9 cellular contexts compared by ENCODE assay signal in genomic region chr18:3455090-3455640, GRCh38. TPM values are rescaled to one million over a fixed set of nuclear protein-coding genes. Genes with fewer than 3 reads are reported as not detected.
DNase-seq lines count a peak whose midpoint lies in the region; ATAC-seq and TF ChIP-seq lines count a peak whose summit lies in the region.
"Had no signal": no experiment of that assay in that cellular context is flagged by ENCODE, and none has a peak within 500 bp of the region (broad histone marks: within the 10 kb centered on the region; RNA-seq: fewer than 3 reads in every experiment).

No MANE protein-coding gene starts in this region.

- peak in 1 of 12 donors; percentile 23 for TF ChIP-seq CTCF in heart left ventricle (IDR thresholded peaks at IDR 0.05)
- peak in 1 of 2 experiments; percentile 15 for TF ChIP-seq CTCF in brain (conservative IDR thresholded peaks at IDR 0.05)
- TF ChIP-seq CTCF in lower lobe of right lung (IDR thresholded peaks at IDR 0.05), result no peak
- TF ChIP-seq CTCF in uterus (IDR thresholded peaks at IDR 0.05), result no peak
- TF ChIP-seq CTCF in BE2C (IDR thresholded peaks at IDR 0.05; ENCODE audit: low read depth, low read length), result no peak

- H3K27me3 ChIP-seq in heart left ventricle, result no peaks in the 10 kb centered on the region
- no peaks in the 10 kb centered on the region for H3K27me3 ChIP-seq in lower lobe of right lung (ENCODE audit: low read depth)
- no peaks in the 10 kb centered on the region for H3K27me3 ChIP-seq in uterus
- H3K27me3 ChIP-seq in BE2C, result peaks cover 6% of the 10 kb centered on the region

- ATAC-seq in heart left ventricle, result no peak
- no peak for ATAC-seq in Right ventricle myocardium inferior
- no peak for ATAC-seq in lower lobe of right lung
- no peak for ATAC-seq in stimulated activated naive B cell treated with anti-CD40 and anti-IgM and Interleukin-4, amounts not matched to agents 10 μg/mL and 1 μg/mL and 100 μg/mL, for 72 hours (replicated peaks)

- peaks cover 0 to 21% (median 5%) of the 10 kb centered on the region in 5 experiments for H3K9me3 Mint-ChIP-seq in brain
- no peaks in the 10 kb centered on the region for H3K9me3 Mint-ChIP-seq in stimulated activated naive B cell treated with anti-CD40 and anti-IgM and Interleukin-4, amounts not matched to agents 10 μg/mL and 1 μg/mL and 100 μg/mL, for 72 hours

- DNase-seq in heart left ventricle, result no peak
- DNase-seq in Right ventricle myocardium inferior (ENCODE audit: missing footprints), result no peak
- no peak for DNase-seq in lower lobe of right lung
- DNase-seq in uterus, result no peak
- DNase-seq in BE2C, result no peak
- DNase-seq in stimulated activated naive B cell treated with anti-CD40 and anti-IgM and Interleukin-4, amounts not matched to agents 10 μg/mL and 1 μg/mL and 100 μg/mL, for 72 hours, result no peak
- no peak for DNase-seq in DMS79 treated with DMSO at 0.1 percent for 48 hours (lab: John Stamatoyannopoulos, UW)

- H3K4me1 ChIP-seq in heart left ventricle (peaks cover 0 to 57% (median 20%) of the 10 kb centered on the region in 12 donors), lower lobe of right lung (peaks cover 55% of the 10 kb centered on the region), uterus (peaks cover 8 to 10% of the 10 kb centered on the region in 2 donors), BE2C (no peaks in the 10 kb centered on the region)

- H3K27ac Mint-ChIP-seq in brain, result peak overlapping the region in 4 of 5 experiments; percentile 82 to 100 (median 96)
- no peak overlapping the region for H3K27ac Mint-ChIP-seq in stimulated activated naive B cell treated with anti-CD40 and anti-IgM and Interleukin-4, amounts not matched to agents 10 μg/mL and 1 μg/mL and 100 μg/mL, for 72 hours

- TF ChIP-seq POLR2A in heart left ventricle (IDR thresholded peaks at IDR 0.05) (no peak), uterus (IDR thresholded peaks at IDR 0.05) (no peak)

- peaks cover 70% of the 10 kb centered on the region for H3K4me1 Mint-ChIP-seq in brain
- H3K4me1 Mint-ChIP-seq in stimulated activated naive B cell treated with anti-CD40 and anti-IgM and Interleukin-4, amounts not matched to agents 10 μg/mL and 1 μg/mL and 100 μg/mL, for 72 hours, result peaks cover 24 to 39% of the 10 kb centered on the region in 2 donors

- H3K36me3 ChIP-seq in heart left ventricle, result peaks cover 0 to 41% (median 31%) of the 10 kb centered on the region in 9 donors
- H3K36me3 ChIP-seq in lower lobe of right lung, result peaks cover 32% of the 10 kb centered on the region
- no peaks in the 10 kb centered on the region for H3K36me3 ChIP-seq in uterus
- H3K36me3 ChIP-seq in BE2C, result no peaks in the 10 kb centered on the region

- peaks cover 27% of the 10 kb centered on the region for H3K27me3 Mint-ChIP-seq in brain
- H3K27me3 Mint-ChIP-seq in stimulated activated naive B cell treated with anti-CD40 and anti-IgM and Interleukin-4, amounts not matched to agents 10 μg/mL and 1 μg/mL and 100 μg/mL, for 72 hours, result no peaks in the 10 kb centered on the region

- H3K9me3 ChIP-seq in heart left ventricle, result no peaks in the 10 kb centered on the region
- H3K9me3 ChIP-seq in lower lobe of right lung, result no peaks in the 10 kb centered on the region
- no peaks in the 10 kb centered on the region for H3K9me3 ChIP-seq in uterus
- no peaks in the 10 kb centered on the region for H3K9me3 ChIP-seq in BE2C

- H3K27ac ChIP-seq in heart left ventricle (peak overlapping the region in 7 of 12 donors; percentile 96 to 100 (median 98)), lower lobe of right lung (peak overlapping the region; percentile 99), uterus (peak overlapping the region; percentile 98)
- H3K27ac ChIP-seq: WERI-Rb-1 had no signal

- WGBS in heart left ventricle, 4 donors, result 41 to 51% (median 45%) methylated on average over 3 of the region's 3 CpGs

- peak overlapping the region; percentile 93 to 96 (median 95) for H3K4me3 Mint-ChIP-seq in brain
- no peak overlapping the region for H3K4me3 Mint-ChIP-seq in stimulated activated naive B cell treated with anti-CD40 and anti-IgM and Interleukin-4, amounts not matched to agents 10 μg/mL and 1 μg/mL and 100 μg/mL, for 72 hours

- H3K4me3 ChIP-seq in heart left ventricle (peak overlapping the region in 6 of 12 donors; percentile 67 to 93 (median 82)), lower lobe of right lung (no peak overlapping the region), uterus (peak overlapping the region in 1 of 2 donors; percentile 60), BE2C (ENCODE audit: low read depth, low read length) (no peak overlapping the region)

- intact Hi-C loops in heart left ventricle (cut with DNase I), result loop anchor here in 7 of 10 donors (2.0 to 10.0 kb wide), 6 partner anchors 132 to 212 kb away; no protein-coding TSS in a partner anchor
- intact Hi-C loops in Right ventricle myocardium inferior (cut with DNase I), result no loop called here
- intact Hi-C loops in lower lobe of right lung (cut with DNase I), result loop anchor here (10.0 kb wide), 2 partner anchors 130 to 170 kb away; no protein-coding TSS in a partner anchor
- intact Hi-C loops in uterus (cut with DNase I; ENCODE audit: low total_unique reads), result loop anchor here (10.0 kb wide), 1 partner anchor 140 kb away; no protein-coding TSS in a partner anchor

- H3K36me3 Mint-ChIP-seq in brain, result peaks cover 44% of the 10 kb centered on the region
- peaks cover 13 to 16% of the 10 kb centered on the region in 2 donors for H3K36me3 Mint-ChIP-seq in stimulated activated naive B cell treated with anti-CD40 and anti-IgM and Interleukin-4, amounts not matched to agents 10 μg/mL and 1 μg/mL and 100 μg/mL, for 72 hours

RNA-seq across cellular contexts. Expression of gene TGIF1, which starts 5.2 kb away (rescaled TPM):
- total RNA-seq in heart left ventricle, result 10 to 100 TPM in 7 of 9 donors, 1 to 10 TPM in 2; 5.0 to 33.5 (median 15.4) TPM
- polyA plus RNA-seq in heart left ventricle, result 10 to 100 TPM in 1 of 2 donors, 1 to 10 TPM in 1; 8.8 to 37.5 TPM
- 8.4 TPM for total RNA-seq in Right ventricle myocardium inferior
- 53.1 TPM for polyA plus RNA-seq in brain (ENCODE audit: insufficient read depth, low read depth, low replicate concordance)
- total RNA-seq in lower lobe of right lung, result 45.8 TPM
- total RNA-seq in uterus, result 100 to 1,000 TPM in 2 of 4 donors, 10 to 100 TPM in 2; 34.1 to 161 (median 87.0) TPM
- polyA plus RNA-seq in BE2C (2012; ENCODE audit: insufficient read depth, insufficient read length, low read depth), result not detected

Comparison
In these comparisons a context has a peak if more than half of its experiments do, and no peak if none do; other contexts are left out.
1. H3K4me3 Mint-ChIP-seq: peak in brain (5 of 5); none in stimulated activated naive B cell treated with anti-CD40 and anti-IgM and Interleukin-4, amounts not matched to agents 10 μg/mL and 1 μg/mL and 100 μg/mL, for 72 hours (0 of 2).
2. Peak in every context shown above with its lines, with median percentiles within 50 percentile points of each other: H3K27ac ChIP-seq.